ENCODE assay signal across 30 cellular contexts in the genomic region with DNA sequence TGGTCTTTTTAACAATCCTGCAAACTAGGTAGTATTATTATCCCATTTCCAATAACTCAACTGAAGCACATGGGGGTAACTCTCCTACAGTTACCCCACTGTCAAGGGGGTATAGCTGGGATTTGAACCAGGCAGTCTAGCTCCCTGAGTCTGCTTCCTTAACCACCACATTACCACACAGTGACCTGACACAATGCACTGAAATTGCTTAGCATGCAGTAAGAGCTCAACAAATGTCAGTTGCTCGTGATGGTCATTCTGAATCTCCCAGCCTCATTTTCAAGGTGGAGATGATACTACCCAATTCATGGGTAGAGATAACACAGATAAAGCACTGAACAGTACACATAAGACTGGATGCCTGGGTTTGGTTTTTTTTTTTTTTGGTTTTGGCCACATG.
"Had no signal": no experiment of that assay in that cellular context is flagged by ENCODE, and none has a peak within 500 bp of the region (broad histone marks: within the 10 kb centered on the region; RNA-seq: fewer than 3 reads in every experiment).

No MANE protein-coding gene starts in this region.

- H3K4me3 ChIP-seq: pancreas, prostate gland, skin epidermis, smooth muscle cell, spleen, suprapubic skin, testis, tibial artery, transverse colon, upper lobe of right lung, uterus had no signal

- H3K27ac Mint-ChIP-seq: naive thymus-derived CD8-positive, alpha-beta T cell; natural killer cell treated with Interleukin-12 subunit alpha and Interleukin-12 subunit beta and Interleukin-15 and Interleukin-18, amount 100 ng/mL, for 72 hours; nephron progenitor cell; stimulated activated naive CD8-positive, alpha-beta T cell treated with anti-CD3 and anti-CD28 coated beads, Interleukin-15, amount 100 ng/mL, for 72 hours; type B pancreatic cell had no signal

- FAIRE-seq: pancreas had no signal

- H3K4me1 ChIP-seq: pancreas, prostate gland, suprapubic skin, testis, tibial artery, transverse colon, upper lobe of right lung, uterus had no signal

- H3K9me3 ChIP-seq: pancreas, prostate gland, testis, upper lobe of right lung, uterus had no signal

- DNase-seq: naive B cell; naive thymus-derived CD8-positive, alpha-beta T cell; nephron progenitor cell; nucleus accumbens; pancreas; right cardiac atrium; spleen; stimulated activated CD4-positive, alpha-beta T cell treated with anti-CD3 and anti-CD28 coated beads, Interleukin-12 subunit alpha, Interleukin-12 subunit beta, amount 100 ng/mL, for 4 hours; stimulated activated CD4-positive, alpha-beta T cell treated with anti-CD3 and anti-CD28 coated beads, Interleukin-1b, Interleukin-23, amount 100 ng/mL, for 48 hours; stimulated activated CD4-positive, alpha-beta T cell treated with anti-CD3 and anti-CD28 coated beads, Interleukin-4, amount 100 ng/mL, for 1 hour; stimulated activated CD4-positive, alpha-beta T cell treated with anti-CD3 and anti-CD28 coated beads, Interleukin-4, amount 100 ng/mL, for 4 hours; stimulated activated CD8-positive, alpha-beta memory T cell treated with anti-CD3 and anti-CD28 coated beads, Interleukin-4, amount 100 ng/mL, for 48 hours; stimulated activated naive CD4-positive, alpha-beta T cell; stimulated activated naive CD8-positive, alpha-beta T cell treated with anti-CD3 and anti-CD28 coated beads, Interleukin-15, amount 100 ng/mL, for 72 hours; stimulated activated naive CD8-positive, alpha-beta T cell treated with anti-CD3 and anti-CD28 coated beads, Interleukin-15, Interleukin-2, amounts not matched to agents 100 U/mL and 50 U/mL, for 24 hours; substantia nigra; testis; tibial artery; transverse colon; upper lobe of right lung; uterus had no signal

- H3K4me2 ChIP-seq: smooth muscle cell had no signal

- ATAC-seq: naive thymus-derived CD8-positive, alpha-beta T cell; natural killer cell treated with Interleukin-12 subunit alpha and Interleukin-12 subunit beta and Interleukin-15 and Interleukin-18, amount 100 ng/mL, for 72 hours; pancreas; right cardiac atrium; sciatic nerve; stimulated activated naive CD8-positive, alpha-beta T cell treated with anti-CD3 and anti-CD28 coated beads, Interleukin-15, amount 100 ng/mL, for 72 hours; stimulated activated naive CD8-positive, alpha-beta T cell treated with anti-CD3 and anti-CD28 coated beads, Interleukin-15, Interleukin-2, amounts not matched to agents 100 U/mL and 50 U/mL, for 24 hours; upper lobe of right lung had no signal

- H3K27me3 Mint-ChIP-seq: naive B cell; natural killer cell treated with Interleukin-12 subunit alpha and Interleukin-12 subunit beta and Interleukin-15 and Interleukin-18, amount 100 ng/mL, for 72 hours; stimulated activated naive CD8-positive, alpha-beta T cell treated with anti-CD3 and anti-CD28 coated beads, Interleukin-15, amount 100 ng/mL, for 72 hours; type B pancreatic cell had no signal

- H3K4me3 Mint-ChIP-seq: naive thymus-derived CD8-positive, alpha-beta T cell; natural killer cell treated with Interleukin-12 subunit alpha and Interleukin-12 subunit beta and Interleukin-15 and Interleukin-18, amount 100 ng/mL, for 72 hours; nephron progenitor cell; neural crest cell; stimulated activated naive CD8-positive, alpha-beta T cell treated with anti-CD3 and anti-CD28 coated beads, Interleukin-15, amount 100 ng/mL, for 72 hours; type B pancreatic cell had no signal

- H3K4me1 Mint-ChIP-seq: nephron progenitor cell; neural crest cell; stimulated activated naive CD8-positive, alpha-beta T cell treated with anti-CD3 and anti-CD28 coated beads, Interleukin-15, amount 100 ng/mL, for 72 hours had no signal

- H3K27me3 ChIP-seq: neutrophil, pancreas, spleen, suprapubic skin, testis, tibial artery, transverse colon, upper lobe of right lung, uterus had no signal

- H3K36me3 ChIP-seq: neutrophil, pancreas, prostate gland, spleen, suprapubic skin, tibial artery, transverse colon, upper lobe of right lung, uterus had no signal

- H3K27ac ChIP-seq: neutrophil, pancreas, prostate gland, skin epidermis, spleen, suprapubic skin, testis, tibial artery, transverse colon, upper lobe of right lung, uterus had no signal
